In genomic region chr12:29899212-29899931, GRCh38 we compare ENCODE assay signal across 32 cellular contexts.
"Had no signal": no experiment of that assay in that cellular context is flagged by ENCODE, and none has a peak within 500 bp of the region (broad histone marks: within the 10 kb centered on the region; RNA-seq: fewer than 3 reads in every experiment).

No MANE protein-coding gene starts in this region.

- H3K4me3 ChIP-seq: adrenal gland, body of pancreas, breast epithelium had no signal

- H3K4me1 ChIP-seq: adrenal gland, body of pancreas, breast epithelium had no signal

- ATAC-seq: activated CD8-positive, alpha-beta T cell treated with anti-CD3 and anti-CD28 coated beads for 36 hours; activated naive CD4-positive, alpha-beta T cell treated with anti-CD3 and anti-CD28 coated beads, Interleukin-2, amount 50 U/mL, for 72 hours; activated T-cell treated with anti-CD3 and anti-CD28 coated beads, Interleukin-2, amount 50 U/mL, for 4 hours; activated T-cell treated with anti-CD3 and anti-CD28 coated beads, Interleukin-2, amount 50 U/mL, for 72 hours; activated T-helper 17 cell treated with anti-CD3 and anti-CD28 coated beads, Interleukin-2, amount 50 U/mL, for 72 hours; body of pancreas had no signal

- H3K27ac ChIP-seq: adrenal gland, body of pancreas, brain microvascular endothelial cell, breast epithelium, VCaP had no signal

- H3K9me3 ChIP-seq: adrenal gland, body of pancreas, breast epithelium had no signal

- H3K27me3 ChIP-seq: adrenal gland, body of pancreas, brain microvascular endothelial cell, breast epithelium had no signal

- DNase-seq: activated B cell treated with CpG ODN at 0.5 μM for 24 hours; activated CD4-positive, alpha-beta memory T cell treated with anti-CD3 and anti-CD28 coated beads for 36 hours; activated CD4-positive, alpha-beta T cell treated with anti-CD3 and anti-CD28 coated beads for 4 hours; activated CD4-positive, alpha-beta T cell treated with anti-CD3 and anti-CD28 coated beads, Interleukin-2, amount 10 ng/mL, durations not matched to agents 24 days and 14 days; activated CD4-positive, alpha-beta T cell treated with anti-CD3 and anti-CD28 coated beads, Interleukin-2, amount 50 U/mL, for 1 hour; activated CD4-positive, alpha-beta T cell treated with anti-CD3 and anti-CD28 coated beads, Interleukin-2, amount 50 U/mL, for 4 hours; activated CD4-positive, CD25-positive, alpha-beta regulatory T cell treated with anti-CD3 and anti-CD28 coated beads, Interleukin-2, amount 50 U/mL, for 72 hours; activated CD8-positive, alpha-beta memory T cell treated with anti-CD3 and anti-CD28 coated beads, Interleukin-2, amount 50 U/mL, for 4 hours; activated CD8-positive, alpha-beta T cell treated with anti-CD3 and anti-CD28 coated beads for 36 hours; activated effector memory CD4-positive, alpha-beta T cell treated with anti-CD3 and anti-CD28 coated beads, Interleukin-2, amount 50 U/mL, for 16 hours; activated gamma-delta T cell treated with Interleukin-2 at 50 U/mL for 16 hours; activated naive CD4-positive, alpha-beta T cell; activated naive CD4-positive, alpha-beta T cell treated with anti-CD3 and anti-CD28 coated beads for 36 hours; activated naive CD4-positive, alpha-beta T cell treated with anti-CD3 and anti-CD28 coated beads, Interleukin-2, amount 50 U/mL, for 16 hours; activated naive CD8-positive, alpha-beta T cell treated with anti-CD3 and anti-CD28 coated beads for 36 hours; activated T-cell treated with anti-CD3 and anti-CD28 coated beads for 4 hours; activated T-cell treated with anti-CD3 and anti-CD28 coated beads, Interleukin-2, amount 50 U/mL, for 1 hour; activated T-cell treated with anti-CD3 and anti-CD28 coated beads, Interleukin-2, amount 50 U/mL, for 4 hours; activated T-cell treated with anti-CD3 and anti-CD28 coated beads, Interleukin-2, amount 50 U/mL, for 72 hours; adrenal gland; amniotic stem cell; aorta; body of pancreas; brain microvascular endothelial cell; central memory CD4-positive, alpha-beta T cell; T-helper 1 cell; T-helper 2 cell; T-helper 9 cell had no signal

- H3K36me3 ChIP-seq: adrenal gland, brain microvascular endothelial cell, breast epithelium had no signal
